In the genomic region with DNA sequence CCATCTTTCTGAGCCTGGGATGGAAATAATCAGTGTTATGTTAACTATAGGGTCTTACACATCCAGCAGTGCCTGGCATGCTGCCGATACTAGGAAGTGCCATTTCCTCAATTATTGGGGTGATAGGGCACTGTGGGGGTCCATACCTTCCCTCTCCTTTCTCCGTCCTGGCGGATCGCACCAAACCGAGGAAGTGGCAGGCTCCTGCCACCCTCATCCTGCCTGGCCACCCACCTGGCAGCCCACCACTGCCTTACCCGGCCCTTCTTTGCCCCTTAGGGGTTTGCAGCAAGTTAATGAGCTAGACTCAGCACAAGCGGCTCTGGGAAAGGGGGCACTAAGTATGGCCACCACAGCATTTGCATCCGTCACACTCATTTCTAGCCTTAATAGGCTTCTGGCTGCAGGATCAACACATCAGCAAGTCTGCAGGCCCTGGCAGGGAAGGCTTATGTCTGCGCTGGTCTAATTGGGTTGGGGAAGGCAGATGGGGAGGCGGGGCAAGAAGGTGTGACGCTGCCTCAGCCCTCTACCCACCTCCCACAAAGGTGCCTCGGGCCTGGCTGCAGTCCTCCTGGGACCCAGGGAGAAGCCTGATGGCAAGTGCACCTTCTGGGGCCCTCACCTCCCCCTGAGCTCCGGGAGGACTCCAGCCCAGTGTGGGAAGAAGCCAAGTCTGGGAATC, we compare ENCODE assay signal across 10 cellular contexts. TPM values are rescaled to one million over a fixed set of nuclear protein-coding genes. Genes with fewer than 3 reads are reported as not detected.
DNase-seq lines count a peak whose midpoint lies in the region; ATAC-seq, FAIRE-seq and TF ChIP-seq lines count a peak whose summit lies in the region.
"Had no signal": no experiment of that assay in that cellular context is flagged by ENCODE, and none has a peak within 500 bp of the region (broad histone marks: within the 10 kb centered on the region; RNA-seq: fewer than 3 reads in every experiment).

No MANE protein-coding gene starts in this region.

- peaks cover 32% of the 10 kb centered on the region for H3K27me3 Mint-ChIP-seq in activated B cell treated with CpG ODN at 0.5 μM for 24 hours
- H3K27me3 Mint-ChIP-seq in osteocyte (ENCODE audit: unreplicated experiment), result no peaks in the 10 kb centered on the region

- CTCF ChIA-PET in activated B cell treated with CpG ODN at 0.5 μM for 24 hours (lab: Charles Lee), result interaction anchor here (0.6 to 4.0 kb wide), 10 partner anchors 15 to 246 kb away, joined by 3 to 30 read pairs (median 4); a partner anchor contains a TSS

- H3K4me3 Mint-ChIP-seq in activated B cell treated with CpG ODN at 0.5 μM for 24 hours (no peak overlapping the region), osteocyte (ENCODE audit: unreplicated experiment) (no peak overlapping the region)
- H3K4me3 Mint-ChIP-seq: H9 had no signal

- H3K9me3 ChIP-seq in muscle layer of colon (ENCODE audit: low read length), result no peaks in the 10 kb centered on the region

- H3K27ac Mint-ChIP-seq in activated B cell treated with CpG ODN at 0.5 μM for 24 hours, result no peak overlapping the region
- no peak overlapping the region for H3K27ac Mint-ChIP-seq in osteocyte (ENCODE audit: unreplicated experiment)
- H3K27ac Mint-ChIP-seq: H9 had no signal

- H3K4me3 ChIP-seq in muscle layer of colon (ENCODE audit: low read depth in 1 of 2, low read length in 2 of 2), result no peak overlapping the region

- H3K27me3 ChIP-seq in muscle layer of colon (ENCODE audit: control insufficient read depth in 1 of 2, insufficient read depth in 2 of 2, low read length in 2 of 2), result no peaks in the 10 kb centered on the region

- H3K4me1 Mint-ChIP-seq in activated B cell treated with CpG ODN at 0.5 μM for 24 hours (peaks cover 32% of the 10 kb centered on the region), osteocyte (ENCODE audit: unreplicated experiment) (peaks cover 21% of the 10 kb centered on the region)

- intact Hi-C loops in activated B cell treated with CpG ODN at 0.5 μM for 24 hours (cut with micrococcal nuclease), result loop anchor here (1.0 to 5.0 kb wide), 3 partner anchors 55 to 243 kb away; a partner anchor contains a TSS

- DNase-seq in D341Med (ENCODE audit: low spot score) (peak; percentile 97), HTR-8/SVneo (ENCODE audit: insufficient read length, low spot score) (no peak), activated B cell treated with CpG ODN at 0.5 μM for 24 hours (no peak), glomerular visceral epithelial cell (ENCODE audit: extremely low spot score) (no peak), osteocyte (ENCODE audit: extremely low spot score, unreplicated experiment) (no peak)
- DNase-seq in activated effector memory CD4-positive, alpha-beta T cell treated with Interleukin-2 at 50 U/mL for 16 hours, result no peak

- peak overlapping the region; percentile 52 for H3K9ac ChIP-seq in muscle layer of colon (ENCODE audit: low read length)

- peaks cover 36% of the 10 kb centered on the region for H3K4me1 ChIP-seq in muscle layer of colon (ENCODE audit: insufficient read depth, low read length)

- H3K9me3 Mint-ChIP-seq in activated B cell treated with CpG ODN at 0.5 μM for 24 hours, result no peaks in the 10 kb centered on the region
- no peaks in the 10 kb centered on the region for H3K9me3 Mint-ChIP-seq in osteocyte (ENCODE audit: unreplicated experiment)
- H3K9me3 Mint-ChIP-seq: H9 had no signal

- POLR2A ChIA-PET in activated B cell treated with CpG ODN at 0.5 μM for 24 hours (lab: Charles Lee), result interaction anchor here (0.6 to 1.3 kb wide), 3 partner anchors 102 to 129 kb away, joined by 3 to 6 read pairs (median 4); no protein-coding TSS in a partner anchor

- H3K27ac ChIP-seq in muscle layer of colon (ENCODE audit: low read depth, low read length), result peak overlapping the region; percentile 96

- ATAC-seq in activated B cell treated with CpG ODN at 0.5 μM for 24 hours (ENCODE audit: low read depth) (peak; percentile 38), GM18517 (IDR thresholded peaks at IDR 0.05; ENCODE audit: unreplicated experiment) (no peak)

- peak; percentile 51 for FAIRE-seq in HTR-8/SVneo (lab: Jason Lieb, UNC)

- peaks cover 8% of the 10 kb centered on the region for H3K36me3 Mint-ChIP-seq in activated B cell treated with CpG ODN at 0.5 μM for 24 hours (ENCODE audit: low read depth)
- peaks cover 2% of the 10 kb centered on the region for H3K36me3 Mint-ChIP-seq in osteocyte (ENCODE audit: unreplicated experiment)

- TF ChIP-seq CTCF in activated B cell treated with CpG ODN at 0.5 μM for 24 hours (IDR thresholded peaks at IDR 0.05) (no peak), osteocyte (IDR thresholded peaks at IDR 0.05) (no peak)

- H3K36me3 ChIP-seq in muscle layer of colon (ENCODE audit: insufficient read depth, low read length), result peaks cover 13% of the 10 kb centered on the region

RNA-seq across cellular contexts. Expression of a gene that starts 28.6 kb away (rescaled TPM):
- total RNA-seq in activated B cell treated with CpG ODN at 0.5 μM for 24 hours, result 12.9 and 15.6 TPM in 2 replicates
- total RNA-seq in osteocyte, result 41.3 and 42.2 TPM in 2 replicates

RNA-seq across cellular contexts. Expression of a gene that starts 38.3 kb away (rescaled TPM):
- total RNA-seq in activated B cell treated with CpG ODN at 0.5 μM for 24 hours (154 and 164 TPM in 2 replicates), osteocyte (92.4 and 97.9 TPM in 2 replicates)

RNA-seq across cellular contexts. Expression of a gene that starts 54.7 kb away (rescaled TPM):
- not detected in 2 replicates for total RNA-seq in activated B cell treated with CpG ODN at 0.5 μM for 24 hours
- 1.2 and 1.4 TPM in 2 replicates for total RNA-seq in osteocyte
- total RNA-seq: dermis blood vessel endothelial cell had no signal
